In the genomic region with DNA sequence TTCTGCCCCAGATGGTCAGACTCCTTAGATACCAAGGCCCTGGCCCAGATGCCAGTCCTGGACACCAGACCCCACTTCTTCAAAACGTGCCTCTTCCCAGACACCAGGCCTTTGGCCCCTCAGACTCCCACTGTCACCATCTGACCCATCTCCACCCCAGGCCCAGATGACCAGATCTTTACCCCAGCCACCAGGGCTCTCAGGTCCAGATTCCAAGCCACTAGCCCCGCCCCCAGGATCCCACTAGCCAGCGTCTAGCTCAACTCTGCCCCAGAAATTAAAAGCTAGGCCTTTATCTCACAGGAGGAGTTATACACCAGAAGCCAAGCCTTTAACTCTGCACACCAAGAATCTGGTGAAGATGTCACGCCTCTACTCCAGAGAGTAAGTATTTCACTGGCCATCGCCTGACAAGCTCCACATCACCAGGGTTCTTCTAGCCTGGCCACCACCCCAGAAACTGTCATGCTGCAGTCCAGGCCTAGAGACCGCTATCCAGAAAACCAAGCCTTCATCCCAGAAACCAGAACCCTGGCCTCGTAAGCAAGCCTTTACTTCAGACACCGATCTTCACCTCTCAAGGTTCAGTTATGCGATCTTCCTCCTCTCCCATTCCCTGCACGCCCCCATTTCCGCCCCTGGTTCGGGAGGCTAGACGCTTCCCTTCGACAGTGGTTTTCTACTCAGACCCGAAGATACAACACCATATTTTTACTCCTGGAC, we compare ENCODE assay signal across 8 cellular contexts. TPM values are rescaled to one million over a fixed set of nuclear protein-coding genes. Genes with fewer than 3 reads are reported as not detected.
DNase-seq lines count a peak whose midpoint lies in the region; ATAC-seq, FAIRE-seq and TF ChIP-seq lines count a peak whose summit lies in the region.

No MANE protein-coding gene starts in this region.

- peak overlapping the region; percentile 95 for H3K4me2 ChIP-seq in astrocyte (ENCODE audit: low read length)

- no peaks in the 10 kb centered on the region for H3K27me3 Mint-ChIP-seq in activated CD8-positive, alpha-beta memory T cell treated with anti-CD3 and anti-CD28 coated beads, Interleukin-2, amount 10 ng/mL, durations not matched to agents 7 days and 5 days
- H3K27me3 Mint-ChIP-seq in astrocyte (ENCODE audit: low read depth, unreplicated experiment): no peaks in the 10 kb centered on the region

- H3K27ac ChIP-seq in astrocyte (ENCODE audit: low read depth, low read length): peak overlapping the region; percentile 82
- peak overlapping the region; percentile 21 to 64 for H3K27ac ChIP-seq in liver (ENCODE audit: low read depth in 1 of 2, low read length in 2 of 2)
- peak overlapping the region; percentile 82 to 89 for H3K27ac ChIP-seq in tibial artery

- WGBS in liver: 3% methylated on average over 15 of the region's 15 CpGs

- H3K4me3 ChIP-seq in astrocyte (ENCODE audit: insufficient read depth, low read depth, low read length) (peak overlapping the region; percentile 98), liver (ENCODE audit: low read depth in 1 of 3, low read length in 3 of 3) (peak overlapping the region; percentile 74 to 99 (median 97)), tibial artery (peak overlapping the region; percentile 86 to 90)

- H3K27me3 ChIP-seq in astrocyte (ENCODE audit: insufficient read depth, low read length) (no peaks in the 10 kb centered on the region), liver (ENCODE audit: control insufficient read depth in 4 of 4, insufficient read depth in 4 of 4, low read length in 3 of 4) (no peaks in the 10 kb centered on the region), tibial artery (no peaks in the 10 kb centered on the region)

- H2AFZ ChIP-seq in astrocyte (ENCODE audit: low read depth, low read length): peak overlapping the region; percentile 77

- H3K9ac ChIP-seq in astrocyte (ENCODE audit: low read length) (peak overlapping the region; percentile 98), liver (ENCODE audit: low read depth in 1 of 2, low read length in 2 of 2) (peak overlapping the region; percentile 89 to 92)

- TF ChIP-seq CTCF in astrocyte (IDR thresholded peaks at IDR 0.05; ENCODE audit: insufficient read depth, low read depth, low read length): no peak
- no peak for TF ChIP-seq CTCF in liver (IDR thresholded peaks at IDR 0.05; ENCODE audit: low read depth, low read length, missing input control)
- TF ChIP-seq CTCF in tibial artery (IDR thresholded peaks at IDR 0.05): no peak

- H3K9me3 Mint-ChIP-seq in activated CD8-positive, alpha-beta memory T cell treated with anti-CD3 and anti-CD28 coated beads, Interleukin-2, amount 10 ng/mL, durations not matched to agents 7 days and 5 days (ENCODE audit: low read depth): no peaks in the 10 kb centered on the region
- peaks cover 1% of the 10 kb centered on the region for H3K9me3 Mint-ChIP-seq in astrocyte (ENCODE audit: unreplicated experiment)

- no peak for FAIRE-seq in astrocyte (lab: Jason Lieb, UNC)

- no peak for DNase-seq in activated CD8-positive, alpha-beta memory T cell treated with anti-CD3 and anti-CD28 coated beads, Interleukin-2, amount 10 ng/mL, durations not matched to agents 7 days and 5 days
- no peak for DNase-seq in activated CD8-positive, alpha-beta memory T cell treated with anti-CD3 and anti-CD28 coated beads, Interleukin-2, amount 50 U/mL, for 48 hours
- DNase-seq in astrocyte (ENCODE audit: low read depth): no peak
- DNase-seq in tibial artery: no peak
- no peak for DNase-seq in NCI-H1436 (lab: John Stamatoyannopoulos, UW)
- no peak for DNase-seq in stimulated activated CD4-positive, alpha-beta T cell treated with anti-CD3 and anti-CD28 coated beads, Interleukin-4, amount 100 ng/mL, for 4 hours
- DNase-seq in KG1 (lab: John Stamatoyannopoulos, UW): no peak

- peaks cover 33% of the 10 kb centered on the region for H3K4me1 Mint-ChIP-seq in activated CD8-positive, alpha-beta memory T cell treated with anti-CD3 and anti-CD28 coated beads, Interleukin-2, amount 10 ng/mL, durations not matched to agents 7 days and 5 days
- H3K4me1 Mint-ChIP-seq in astrocyte (ENCODE audit: low read depth, unreplicated experiment): peaks cover 14% of the 10 kb centered on the region

- CTCF ChIA-PET in activated CD8-positive, alpha-beta memory T cell treated with anti-CD3 and anti-CD28 coated beads, Interleukin-2, amount 10 ng/mL, durations not matched to agents 7 days and 5 days (lab: Charles Lee): interaction anchor here (1.3 to 2.9 kb wide), 5 partner anchors 23 to 315 kb away, joined by 6 to 12 read pairs (median 10); a partner anchor contains a TSS

- H3K36me3 ChIP-seq in astrocyte (ENCODE audit: insufficient read depth, low read length) (no peaks in the 10 kb centered on the region), liver (ENCODE audit: control insufficient read depth in 4 of 4, insufficient read depth in 3 of 4, low read depth in 1 of 4, low read length in 3 of 4) (peaks cover 7 to 33% (median 9%) of the 10 kb centered on the region in 4 donors), tibial artery (peaks cover 23 to 59% (median 28%) of the 10 kb centered on the region in 3 donors)

- peaks cover 13% of the 10 kb centered on the region for H3K4me1 ChIP-seq in astrocyte (ENCODE audit: insufficient read depth, low read length)
- H3K4me1 ChIP-seq in liver (ENCODE audit: control insufficient read depth in 4 of 4, insufficient read depth in 4 of 4, low read length in 3 of 4): peaks cover 14 to 36% (median 27%) of the 10 kb centered on the region in 4 donors
- peaks cover 3 to 41% (median 29%) of the 10 kb centered on the region in 4 donors for H3K4me1 ChIP-seq in tibial artery

- peaks cover 67% of the 10 kb centered on the region for H3K79me2 ChIP-seq in astrocyte (ENCODE audit: insufficient read depth, low read length)

- intact Hi-C loops in tibial artery (cut with DNase I; ENCODE audit: low total_unique reads): no loop called here

- no peak for TF ChIP-seq RAD21 in liver (IDR thresholded peaks at IDR 0.05)

- peaks cover 17% of the 10 kb centered on the region for H4K20me1 ChIP-seq in astrocyte (ENCODE audit: insufficient read depth, low read length)

- ATAC-seq in activated CD8-positive, alpha-beta memory T cell treated with anti-CD3 and anti-CD28 coated beads, Interleukin-2, amount 10 ng/mL, durations not matched to agents 7 days and 5 days: no peak

- H3K4me3 Mint-ChIP-seq in activated CD8-positive, alpha-beta memory T cell treated with anti-CD3 and anti-CD28 coated beads, Interleukin-2, amount 10 ng/mL, durations not matched to agents 7 days and 5 days: peak overlapping the region; percentile 97
- peak overlapping the region; percentile 100 for H3K4me3 Mint-ChIP-seq in astrocyte (ENCODE audit: unreplicated experiment)

- H3K9me3 ChIP-seq in astrocyte (ENCODE audit: insufficient read depth, low read depth, low read length): no peaks in the 10 kb centered on the region
- no peaks in the 10 kb centered on the region for H3K9me3 ChIP-seq in liver (ENCODE audit: control insufficient read depth in 4 of 4, low read length in 3 of 4)
- no peaks in the 10 kb centered on the region for H3K9me3 ChIP-seq in tibial artery

- peak overlapping the region; percentile 99 for H3K27ac Mint-ChIP-seq in activated CD8-positive, alpha-beta memory T cell treated with anti-CD3 and anti-CD28 coated beads, Interleukin-2, amount 10 ng/mL, durations not matched to agents 7 days and 5 days
- peak overlapping the region; percentile 100 for H3K27ac Mint-ChIP-seq in astrocyte (ENCODE audit: unreplicated experiment)

- peaks cover 6% of the 10 kb centered on the region for H3K36me3 Mint-ChIP-seq in activated CD8-positive, alpha-beta memory T cell treated with anti-CD3 and anti-CD28 coated beads, Interleukin-2, amount 10 ng/mL, durations not matched to agents 7 days and 5 days
- peaks cover 5% of the 10 kb centered on the region for H3K36me3 Mint-ChIP-seq in astrocyte (ENCODE audit: low read depth, unreplicated experiment)

RNA-seq across cellular contexts. Expression of a gene that starts 0.6 kb away (rescaled TPM):
- 10 to 100 TPM; 43.7 to 51.5 TPM for total RNA-seq in activated CD8-positive, alpha-beta memory T cell treated with anti-CD3 and anti-CD28 coated beads, Interleukin-2, amount 10 ng/mL, durations not matched to agents 7 days and 5 days
- total RNA-seq in astrocyte: 28.1 and 30.4 TPM in 2 replicates
- total RNA-seq in liver: 10 to 100 TPM; 17.2 to 21.3 TPM
- 10 to 100 TPM in 1 of 2 donors, 1 to 10 TPM in 1; 5.1 to 13.3 TPM for polyA plus RNA-seq in liver

RNA-seq across cellular contexts. Expression of a gene that starts 0.8 kb away (rescaled TPM):
- 100 to 1,000 TPM; 132 to 163 TPM for total RNA-seq in activated CD8-positive, alpha-beta memory T cell treated with anti-CD3 and anti-CD28 coated beads, Interleukin-2, amount 10 ng/mL, durations not matched to agents 7 days and 5 days
- total RNA-seq in astrocyte (94.1 and 95.8 TPM in 2 replicates), liver (10 to 100 TPM in 1 of 2 donors, 1 to 10 TPM in 1; 4.8 to 22.0 TPM)
- polyA plus RNA-seq in liver: 100 to 1,000 TPM in 1 of 2 donors, 10 to 100 TPM in 1; 31.5 to 225 TPM

RNA-seq across cellular contexts. Expression of a gene that starts 4.8 kb away (rescaled TPM):
- under 1 TPM; 0.56 to 0.99 TPM for total RNA-seq in activated CD8-positive, alpha-beta memory T cell treated with anti-CD3 and anti-CD28 coated beads, Interleukin-2, amount 10 ng/mL, durations not matched to agents 7 days and 5 days
- total RNA-seq in astrocyte (not detected in 2 replicates), liver (not detected)
- polyA plus RNA-seq in liver: under 1 TPM; 0.08 to 0.25 TPM

RNA-seq across cellular contexts. Expression of a gene that starts 8.2 kb away (rescaled TPM):
- total RNA-seq in activated CD8-positive, alpha-beta memory T cell treated with anti-CD3 and anti-CD28 coated beads, Interleukin-2, amount 10 ng/mL, durations not matched to agents 7 days and 5 days: 100 to 1,000 TPM; 132 to 158 TPM
- total RNA-seq in astrocyte (48.6 and 49.6 TPM in 2 replicates), liver (10 to 100 TPM; 25.9 to 32.7 TPM)
- 10 to 100 TPM; 26.8 to 27.5 TPM for polyA plus RNA-seq in liver

RNA-seq across cellular contexts. Expression of a gene that starts 33.1 kb away (rescaled TPM):
- total RNA-seq in activated CD8-positive, alpha-beta memory T cell treated with anti-CD3 and anti-CD28 coated beads, Interleukin-2, amount 10 ng/mL, durations not matched to agents 7 days and 5 days: under 1 TPM; 0.15 to 0.30 TPM
- 2.8 and 4.1 TPM in 2 replicates for total RNA-seq in astrocyte
- total RNA-seq in liver: 10 to 100 TPM in 1 of 2 donors, 1 to 10 TPM in 1; 4.4 to 13.8 TPM
- polyA plus RNA-seq in liver: 10 to 100 TPM in 1 of 2 donors, 1 to 10 TPM in 1; 5.7 to 19.1 TPM
